7 cellular contexts compared by ENCODE assay signal in genomic region chr9:96619109-96619435, GRCh38. TPM values are rescaled to one million over a fixed set of nuclear protein-coding genes. Genes with fewer than 3 reads are reported as not detected.
DNase-seq lines count a peak whose midpoint lies in the region; ATAC-seq, FAIRE-seq and TF ChIP-seq lines count a peak whose summit lies in the region.

No MANE protein-coding gene starts in this region.

- H3K27me3 ChIP-seq in mammary epithelial cell (ENCODE audit: insufficient read depth, low read length), result no peaks in the 10 kb centered on the region
- no peaks in the 10 kb centered on the region; a peak in 1 of 5 replicates for H3K27me3 ChIP-seq in HepG2 (ENCODE audit: control insufficient read depth in 1 of 2, insufficient read depth in 2 of 2, low read length in 2 of 2)
- H3K27me3 ChIP-seq in thymus (ENCODE audit: control insufficient read depth, insufficient read depth), result peaks cover 38% of the 10 kb centered on the region

- no peak for TF ChIP-seq EP300 in HepG2 (IDR thresholded peaks at IDR 0.05; ENCODE audit: low read depth in 2 of 2, low read length in 2 of 2)
- TF ChIP-seq EP300 in HepG2 (CRISPR knock-in tag; IDR thresholded peaks at IDR 0.05; ENCODE audit: borderline replicate concordance), result no peak

- H3K36me3 ChIP-seq in mammary epithelial cell (ENCODE audit: insufficient read depth, low read length) (no peaks in the 10 kb centered on the region), HepG2 (replicated peaks in 1 of 2; ENCODE audit: control insufficient read depth in 1 of 2, insufficient read depth in 2 of 2, low read length in 2 of 2) (no peaks in the 10 kb centered on the region), thymus (ENCODE audit: control insufficient read depth, insufficient read depth) (no peaks in the 10 kb centered on the region)

- in situ Hi-C loops in mammary epithelial cell (cut with MboI; ENCODE audit: low sequenced_read_pairs in 2 of 2) (no loop called here), HepG2 (cut with HindIII; ENCODE audit: extremely low pct_ligation_motif_present, low pct_unique_long_range_greater_than_20kb) (no loop called here)

- intact Hi-C loops in mammary epithelial cell (cut with micrococcal nuclease), result loop anchor here (1.0 to 2.0 kb wide), 3 partner anchors 118 to 292 kb away; partner anchors contain the start of gene HABP4
- intact Hi-C loops in HepG2 (cut with micrococcal nuclease; ENCODE audit: unreplicated experiment), result loop anchor here (2.0 to 5.0 kb wide), 3 partner anchors 33 to 167 kb away; partner anchors contain the start of gene HABP4

- POLR2A ChIA-PET in HepG2 (lab: Yijun Ruan, JAX), result interaction anchor here (0.7 to 3.9 kb wide), 6 partner anchors 32 to 464 kb away, joined by 3 to 21 read pairs (median 4); no protein-coding TSS in a partner anchor

- FAIRE-seq in HepG2 (lab: Jason Lieb, UNC), result no peak

- BruUV-seq in mammary epithelial cell (replicated peaks; lab: Mats Ljungman, UMichigan), result no TSS peak
- BruUV-seq in HepG2 (replicated peaks; lab: Mats Ljungman, UMichigan), result no TSS peak

- H3K27ac ChIP-seq in mammary epithelial cell (ENCODE audit: insufficient read depth, low read depth, low read length), result no peak overlapping the region
- peak overlapping the region; percentile 65 for H3K27ac ChIP-seq in HepG2 (ENCODE audit: extremely low read length, insufficient read depth, low read length)
- H3K27ac ChIP-seq in thymus (ENCODE audit: low read depth), result no peak overlapping the region

- dilution Hi-C loops in mammary epithelial cell (cut with HindIII; ENCODE audit: low sequenced_read_pairs), result no loop called here

- H3K9me3 ChIP-seq in mammary epithelial cell (replicated peaks; ENCODE audit: insufficient read depth, low read length) (no peaks in the 10 kb centered on the region), HepG2 (ENCODE audit: low read length) (no peaks in the 10 kb centered on the region), thymus (ENCODE audit: control insufficient read depth) (peaks cover 2% of the 10 kb centered on the region)

- TF ChIP-seq RAD21 in HepG2 (CRISPR knock-in tag; IDR thresholded peaks at IDR 0.05), result no peak

- H3K4me3 ChIP-seq in mammary epithelial cell (replicated peaks in 1 of 3; ENCODE audit: insufficient read depth in 1 of 3, low read depth in 2 of 3, low read length in 3 of 3), result peak overlapping the region; percentile 66 to 70 (median 70)
- peak overlapping the region; percentile 85 to 89 (median 87); a peak in 5 of 6 replicates for H3K4me3 ChIP-seq in HepG2 (replicated peaks in 1 of 3; ENCODE audit: insufficient read depth in 1 of 3, low read depth in 2 of 3, low read length in 3 of 3)
- peak overlapping the region; percentile 45 for H3K4me3 ChIP-seq in thymus (ENCODE audit: low read length)

- H2AFZ ChIP-seq in mammary epithelial cell (ENCODE audit: low read depth, low read length) (peak overlapping the region; percentile 88), HepG2 (ENCODE audit: low read length) (no peak overlapping the region)

- H3K4me1 ChIP-seq in mammary epithelial cell (ENCODE audit: insufficient read depth, low read length), result peaks cover 8% of the 10 kb centered on the region
- H3K4me1 ChIP-seq in HepG2 (ENCODE audit: insufficient read depth, low read length), result peaks cover 43% of the 10 kb centered on the region
- H3K4me1 ChIP-seq in thymus (ENCODE audit: control insufficient read depth, insufficient read depth, low read length), result no peaks in the 10 kb centered on the region

- TF ChIP-seq CTCF in mammary epithelial cell (conservative IDR thresholded peaks at IDR 0.05 in 1 of 2, IDR thresholded peaks at IDR 0.05 in 1 of 2; ENCODE audit: extremely low read depth in 1 of 2, insufficient read depth in 1 of 2, low read depth in 1 of 2, low read length in 2 of 2), result no peak
- no peak for TF ChIP-seq CTCF in HepG2 (CRISPR knock-in tag; IDR thresholded peaks at IDR 0.05)

- H3K4me2 ChIP-seq in mammary epithelial cell (ENCODE audit: insufficient read depth, low read depth, low read length) (peak overlapping the region; percentile 86), HepG2 (ENCODE audit: low read depth, low read length) (peak overlapping the region; percentile 82)

- H4K20me1 ChIP-seq in mammary epithelial cell (ENCODE audit: insufficient read depth, low read length) (no peaks in the 10 kb centered on the region), HepG2 (ENCODE audit: insufficient read depth, low read length) (peaks cover 26% of the 10 kb centered on the region)

- WGBS in mammary epithelial cell (ENCODE audit: low coverage, missing lambda C conversion rate), result no CpG with 5 or more reads among the region's 50 CpGs
- 0% methylated on average over 5 of the region's 50 CpGs for WGBS in HepG2 (ENCODE audit: low lambda C conversion rate)
- WGBS in thymus, result 2% methylated on average over 50 of the region's 50 CpGs

- H3K79me2 ChIP-seq in mammary epithelial cell (ENCODE audit: insufficient read depth, low read length) (peaks cover 7% of the 10 kb centered on the region), HepG2 (ENCODE audit: insufficient read depth, low read length) (peaks cover 46% of the 10 kb centered on the region)

- no peak for DNase-seq in mammary epithelial cell
- DNase-seq in HepG2 (ENCODE audit: low spot score), result no peak
- DNase-seq in hippocampal formation (lab: John Stamatoyannopoulos, UW), result no peak
- DNase-seq in UCSD-AML1 (lab: John Stamatoyannopoulos, UW; ENCODE audit: unreplicated experiment), result no peak

- CTCF ChIA-PET in mammary epithelial cell (lab: Charles Lee; ENCODE audit: low non-redundant PET) (no interaction called here), HepG2 (lab: Yijun Ruan, JAX; ENCODE audit: low intra/inter-chr PET ratio, low total read pairs) (no interaction called here)

- TF ChIP-seq POLR2A in HepG2 (IDR thresholded peaks at IDR 0.05; ENCODE audit: insufficient read depth in 1 of 2, low read depth in 2 of 2, low read length in 2 of 2), result no peak

- peak; percentile 13 for ATAC-seq in HG03159 (IDR thresholded peaks at IDR 0.05; ENCODE audit: unreplicated experiment)
- ATAC-seq in HepG2, result peak; percentile 8
- ATAC-seq in GM21737 (IDR thresholded peaks at IDR 0.05; ENCODE audit: unreplicated experiment), result no peak

- peak overlapping the region; percentile 33 for H3K9ac ChIP-seq in mammary epithelial cell (ENCODE audit: insufficient read depth, low read length)
- peak overlapping the region; percentile 83; the same call in 1 of the 2 replicates for H3K9ac ChIP-seq in HepG2 (ENCODE audit: insufficient read depth, low read depth, low read length)

RNA-seq across cellular contexts. Expression of gene CDC14B, which starts 0.6 kb away (rescaled TPM):
- total RNA-seq in mammary epithelial cell, result 10 to 100 TPM in 1 of 2 donors, 1 to 10 TPM in 1; 9.4 to 14.5 TPM
- polyA plus RNA-seq in mammary epithelial cell, result 5.2 TPM
- 8.0 TPM for polyA minus RNA-seq in mammary epithelial cell
- 33.3 and 37.7 TPM in 2 replicates for total RNA-seq in HepG2 (2016; rRNA removed; fragmentation: Illumina TruSeq; extraction: Trizol)
- total RNA-seq in HepG2 (2016; cell fraction: cytosol; rRNA removed; fragmentation: Illumina TruSeq; extraction: Trizol; ENCODE audit: low read depth), result 115 and 135 TPM in 2 replicates
- total RNA-seq in HepG2 (2016; cell fraction: insoluble cytoplasmic fraction; rRNA removed; fragmentation: Illumina TruSeq; extraction: Trizol), result 32.0 TPM in 2 replicates
- 92.9 and 108 TPM in 2 replicates for total RNA-seq in HepG2 (2016; cell fraction: membrane; rRNA removed; fragmentation: Illumina TruSeq; extraction: Trizol)
- 28.9 and 39.6 TPM in 2 replicates for total RNA-seq in HepG2 (2016; cell fraction: nucleus; rRNA removed; fragmentation: Illumina TruSeq; extraction: Trizol)
- polyA plus RNA-seq in HepG2 (2011; rRNA removed), result 18.2 and 25.8 TPM in 2 replicates
- 17.4 and 18.7 TPM in 2 replicates for polyA plus RNA-seq in HepG2 (2011; cell fraction: cytosol; rRNA removed)
- 25.0 and 28.4 TPM in 2 replicates for polyA plus RNA-seq in HepG2 (2011; cell fraction: nucleus; rRNA removed)
- polyA plus RNA-seq in HepG2 (2012), result 29.7 and 39.7 TPM in 2 replicates
- polyA plus RNA-seq in HepG2 (2016; cell fraction: cytosol; fragmentation: Illumina TruSeq; extraction: Trizol; ENCODE audit: low read depth), result 4.4 and 5.1 TPM in 2 replicates
- polyA plus RNA-seq in HepG2 (2016; cell fraction: insoluble cytoplasmic fraction; fragmentation: Illumina TruSeq; extraction: Trizol; ENCODE audit: low read depth), result 24.1 and 26.7 TPM in 2 replicates
- polyA plus RNA-seq in HepG2 (2016; cell fraction: membrane; fragmentation: Illumina TruSeq; extraction: Trizol; ENCODE audit: low read depth), result 12.9 and 13.7 TPM in 2 replicates
- polyA plus RNA-seq in HepG2 (2016; cell fraction: nucleus; fragmentation: Illumina TruSeq; extraction: Trizol; ENCODE audit: insufficient read depth, low read depth), result 32.8 and 35.5 TPM in 2 replicates
- 15.3 and 46.1 TPM in 2 replicates for polyA minus RNA-seq in HepG2 (2011; rRNA and poly(A)+ RNA removed; ENCODE audit: low replicate concordance)
- 36.8 and 41.4 TPM in 2 replicates for polyA minus RNA-seq in HepG2 (2011; cell fraction: cytosol; rRNA and poly(A)+ RNA removed)
- 47.4 and 54.7 TPM in 2 replicates for polyA minus RNA-seq in HepG2 (2011; cell fraction: nucleus; rRNA and poly(A)+ RNA removed)
- 6.7 TPM for polyA plus RNA-seq in thymus

RNA-seq across cellular contexts. Expression of gene PRXL2C, which starts 36.0 kb away (rescaled TPM):
- total RNA-seq in mammary epithelial cell, result 10 to 100 TPM; 13.0 to 14.3 TPM
- polyA plus RNA-seq in mammary epithelial cell, result 6.6 TPM
- polyA minus RNA-seq in mammary epithelial cell, result 8.0 TPM
- 11.7 and 13.2 TPM in 2 replicates for total RNA-seq in HepG2 (2016; rRNA removed; fragmentation: Illumina TruSeq; extraction: Trizol)
- total RNA-seq in HepG2 (2016; cell fraction: cytosol; rRNA removed; fragmentation: Illumina TruSeq; extraction: Trizol; ENCODE audit: low read depth), result 15.9 and 16.8 TPM in 2 replicates
- total RNA-seq in HepG2 (2016; cell fraction: insoluble cytoplasmic fraction; rRNA removed; fragmentation: Illumina TruSeq; extraction: Trizol), result 10.6 and 12.1 TPM in 2 replicates
- 24.0 and 25.3 TPM in 2 replicates for total RNA-seq in HepG2 (2016; cell fraction: membrane; rRNA removed; fragmentation: Illumina TruSeq; extraction: Trizol)
- 6.0 and 7.6 TPM in 2 replicates for total RNA-seq in HepG2 (2016; cell fraction: nucleus; rRNA removed; fragmentation: Illumina TruSeq; extraction: Trizol)
- 8.6 and 11.0 TPM in 2 replicates for polyA plus RNA-seq in HepG2 (2011; rRNA removed)
- 5.9 and 7.2 TPM in 2 replicates for polyA plus RNA-seq in HepG2 (2011; cell fraction: cytosol; rRNA removed)
- 2.4 TPM in 2 replicates for polyA plus RNA-seq in HepG2 (2011; cell fraction: nucleus; rRNA removed)
- 8.8 TPM in 2 replicates for polyA plus RNA-seq in HepG2 (2012)
- 20.7 and 22.7 TPM in 2 replicates for polyA plus RNA-seq in HepG2 (2016; cell fraction: cytosol; fragmentation: Illumina TruSeq; extraction: Trizol; ENCODE audit: low read depth)
- polyA plus RNA-seq in HepG2 (2016; cell fraction: insoluble cytoplasmic fraction; fragmentation: Illumina TruSeq; extraction: Trizol; ENCODE audit: low read depth), result 11.9 and 12.8 TPM in 2 replicates
- 23.2 and 23.8 TPM in 2 replicates for polyA plus RNA-seq in HepG2 (2016; cell fraction: membrane; fragmentation: Illumina TruSeq; extraction: Trizol; ENCODE audit: low read depth)
- 9.7 and 12.0 TPM in 2 replicates for polyA plus RNA-seq in HepG2 (2016; cell fraction: nucleus; fragmentation: Illumina TruSeq; extraction: Trizol; ENCODE audit: insufficient read depth, low read depth)
- polyA minus RNA-seq in HepG2 (2011; rRNA and poly(A)+ RNA removed; ENCODE audit: low replicate concordance), result 4.7 and 8.0 TPM in 2 replicates
- polyA minus RNA-seq in HepG2 (2011; cell fraction: cytosol; rRNA and poly(A)+ RNA removed), result 6.9 and 8.5 TPM in 2 replicates
- 3.1 and 3.7 TPM in 2 replicates for polyA minus RNA-seq in HepG2 (2011; cell fraction: nucleus; rRNA and poly(A)+ RNA removed)
- polyA plus RNA-seq in thymus, result 10.6 TPM
